In genomic region chr3:53846851-53847155, GRCh38 we compare ENCODE assay signal across 8 cellular contexts. TPM values are rescaled to one million over a fixed set of nuclear protein-coding genes. Genes with fewer than 3 reads are reported as not detected.
DNase-seq lines count a peak whose midpoint lies in the region; ATAC-seq and TF ChIP-seq lines count a peak whose summit lies in the region.

No MANE protein-coding gene starts in this region.

- in situ Hi-C loops in Panc1 (cut with HindIII; ENCODE audit: low pct_unique_long_range_greater_than_20kb, low sequenced_read_pairs) = no loop called here

- H3K27ac ChIP-seq in Panc1 (ENCODE audit: low read length) (peak overlapping the region; percentile 87), prostate gland (peak overlapping the region in 1 of 2 donors; percentile 96)

- intact Hi-C loops in Panc1 (cut with micrococcal nuclease; ENCODE audit: unreplicated experiment) = no loop called here
- intact Hi-C loops in prostate gland (cut with DNase I) = no loop called here

- WGBS in prostate gland = 73% methylated on average over 10 of the region's 10 CpGs

- BruUV-seq in Panc1 (replicated peaks; lab: Mats Ljungman, UMichigan) = no TSS peak

- POLR2A ChIA-PET in Panc1 (lab: Charles Lee) = no interaction called here

- H3K4me1 ChIP-seq in Panc1 (ENCODE audit: control insufficient read depth, insufficient read depth, low read length) (peaks cover 43% of the 10 kb centered on the region), prostate gland (replicated peaks) (peaks cover 13% of the 10 kb centered on the region)

- no peaks in the 10 kb centered on the region for H3K9me3 ChIP-seq in Panc1 (ENCODE audit: control insufficient read depth, insufficient read depth, low read depth, low read length)
- no peaks in the 10 kb centered on the region for H3K9me3 ChIP-seq in prostate gland

- CTCF ChIA-PET in Panc1 (lab: Charles Lee) = no interaction called here

- no peaks in the 10 kb centered on the region for H3K36me3 ChIP-seq in Panc1 (ENCODE audit: control insufficient read depth, insufficient read depth, low read length)
- no peaks in the 10 kb centered on the region for H3K36me3 ChIP-seq in prostate gland

- H3K27me3 ChIP-seq in Panc1 (ENCODE audit: control insufficient read depth, insufficient read depth, low read length) (no peaks in the 10 kb centered on the region), prostate gland (replicated peaks; ENCODE audit: insufficient read depth) (no peaks in the 10 kb centered on the region)

- TF ChIP-seq POLR2A in prostate gland (IDR thresholded peaks at IDR 0.05) = no peak

- no peak for DNase-seq in GM12864 (ENCODE audit: low read depth)
- DNase-seq in Panc1 (ENCODE audit: low read depth, low spot score) = no peak
- DNase-seq in foreskin fibroblast = no peak
- DNase-seq in prostate gland (ENCODE audit: low spot score) = no peak
- no peak for DNase-seq in A172 (ENCODE audit: low spot score)
- no peak for DNase-seq in GF-D8 (lab: John Stamatoyannopoulos, UW)

- no peak for TF ChIP-seq CTCF in GM12864 (IDR thresholded peaks at IDR 0.05; ENCODE audit: low read depth, low read length, missing control alignments)
- TF ChIP-seq CTCF in Panc1 (IDR thresholded peaks at IDR 0.05) = no peak
- TF ChIP-seq CTCF in foreskin fibroblast (IDR thresholded peaks at IDR 0.05; ENCODE audit: low read depth, low read length) = no peak
- no peak for TF ChIP-seq CTCF in prostate gland (IDR thresholded peaks at IDR 0.05)

- ATAC-seq in Panc1 = no peak
- ATAC-seq in GM19452 (IDR thresholded peaks at IDR 0.05; ENCODE audit: unreplicated experiment) = no peak
- no peak for ATAC-seq in HG02852 (IDR thresholded peaks at IDR 0.05; ENCODE audit: unreplicated experiment)

- H3K4me3 ChIP-seq in GM12864 (ENCODE audit: low read depth, low read length) (peak overlapping the region; percentile 72; the same call in 1 of the 2 replicates), Panc1 (ENCODE audit: low read depth in 2 of 2, low read length in 2 of 2) (peak overlapping the region; percentile 60 to 73), foreskin fibroblast (ENCODE audit: low read depth in 1 of 2, low read length in 2 of 2) (peak overlapping the region; percentile 53 to 69), prostate gland (peak overlapping the region; percentile 51 to 53)

RNA-seq across cellular contexts. Expression of gene IL17RB, which starts 0.4 kb away (rescaled TPM):
- 15.9 TPM for total RNA-seq in Panc1 (2021; ENCODE audit: unreplicated experiment)
- polyA plus RNA-seq in Panc1 (2012; ENCODE audit: insufficient read length) = 10.6 TPM
- total RNA-seq in prostate gland = 10 to 100 TPM in 1 of 2 donors, 1 to 10 TPM in 1; 6.0 to 14.3 TPM
- total RNA-seq in A172 (2014; rRNA removed; shearing (Covaris generic)) = not detected in 2 replicates

RNA-seq across cellular contexts. Expression of gene CHDH, which starts 0.6 kb away (rescaled TPM):
- total RNA-seq in Panc1 (2021; ENCODE audit: unreplicated experiment) (24.1 TPM), prostate gland (10 to 100 TPM; 40.2 to 43.9 TPM)
- polyA plus RNA-seq in Panc1 (2012; ENCODE audit: insufficient read length) = 21.0 TPM
- total RNA-seq in A172 (2014; rRNA removed; shearing (Covaris generic)) = 0.55 and 0.67 TPM in 2 replicates

RNA-seq across cellular contexts. Expression of gene ACTR8, which starts 35.1 kb away (rescaled TPM):
- total RNA-seq in Panc1 (2021; ENCODE audit: unreplicated experiment) (26.2 TPM), prostate gland (10 to 100 TPM; 20.6 to 54.5 TPM)
- 20.2 TPM for polyA plus RNA-seq in Panc1 (2012; ENCODE audit: insufficient read length)
- 20.2 and 24.1 TPM in 2 replicates for total RNA-seq in A172 (2014; rRNA removed; shearing (Covaris generic))

RNA-seq across cellular contexts. Expression of gene SELENOK, which starts 44.9 kb away (rescaled TPM):
- total RNA-seq in Panc1 (2021; ENCODE audit: unreplicated experiment) (16.3 TPM), prostate gland (10 to 100 TPM; 48.5 to 51.1 TPM)
- polyA plus RNA-seq in Panc1 (2012; ENCODE audit: insufficient read length) = 19.9 TPM
- 40.9 and 52.5 TPM in 2 replicates for total RNA-seq in A172 (2014; rRNA removed; shearing (Covaris generic))

Comparison
In these comparisons a context has a peak if more than half of its experiments do, and no peak if none do; other contexts are left out.
1. RNA of gene CHDH, which starts 0.6 kb away (total RNA-seq): 40.2 to 43.9 TPM in prostate gland and 24.1 TPM in Panc1 (single experiment); 0.55 to 0.67 TPM in A172; every median in the first group is over 10 times any median in the second.
2. Peak in every context shown above with its lines, with median percentiles within 50 percentile points of each other: H3K4me3 ChIP-seq.